8 cellular contexts compared by ENCODE assay signal in the genomic region with DNA sequence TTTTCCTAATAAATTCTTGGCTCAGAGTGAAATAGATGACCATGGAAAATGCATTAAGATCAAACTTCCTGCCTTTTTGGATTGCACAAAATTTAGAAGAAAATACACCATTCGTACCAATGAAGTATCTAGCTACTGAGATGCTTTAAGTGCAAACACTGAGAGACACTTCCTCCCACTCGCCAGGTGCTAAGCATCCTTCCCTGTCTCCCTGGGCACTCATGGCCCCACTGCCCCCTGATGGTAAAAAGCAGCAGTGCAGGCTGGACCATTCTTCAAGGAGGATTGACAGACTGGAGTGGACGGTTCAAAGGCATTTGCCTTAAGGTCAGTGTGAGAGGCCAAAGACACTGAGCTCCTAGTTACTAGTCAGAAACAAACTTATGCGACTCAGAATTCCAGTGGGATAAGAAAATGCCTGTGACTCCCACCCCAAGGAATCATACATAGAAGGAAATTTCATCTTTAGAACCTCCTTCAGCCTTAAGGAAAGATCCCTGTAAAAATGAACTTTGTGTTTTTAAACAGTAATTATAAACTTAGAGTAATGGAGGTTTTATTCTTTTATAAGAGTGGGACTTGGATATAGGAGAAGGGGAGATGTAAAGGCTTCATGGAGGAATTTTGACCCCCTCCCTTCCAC.
A peak's percentile ranks its signal among the peaks of the same experiment; 100 is the strongest.
DNase-seq lines count a peak whose midpoint lies in the region; ATAC-seq and TF ChIP-seq lines count a peak whose summit lies in the region.

No MANE protein-coding gene starts in this region.

- no peaks in the 10 kb centered on the region for H3K4me1 Mint-ChIP-seq in memory B cell

- DNase-seq in A673 (ENCODE audit: low spot score), result peak; percentile 72
- DNase-seq in NCI-H2227 treated with DMSO at 0.1 percent for 48 hours (lab: John Stamatoyannopoulos, UW), result peak; percentile 8
- DNase-seq in activated CD4-positive, alpha-beta T cell treated with anti-CD3 and anti-CD28 coated beads, Interleukin-2, amount 50 U/mL, for 4 hours, result peak; percentile 61 to 67
- DNase-seq in dorsolateral prefrontal cortex, result peak; percentile 52 to 90 (median 76)
- peak; percentile 41 to 61 for DNase-seq in memory B cell (ENCODE audit: low spot score in 2 of 2)
- peak; percentile 35 to 40 for DNase-seq in stimulated activated CD8-positive, alpha-beta memory T cell treated with anti-CD3 and anti-CD28 coated beads, Interleukin-2, amount 100 ng/mL, for 1 hour (ENCODE audit: low read depth in 2 of 2)

- H3K27ac ChIP-seq in A673 (ENCODE audit: low read depth, low read length, poor library complexity, severe bottlenecking) (no peak overlapping the region), dorsolateral prefrontal cortex (peak overlapping the region in 56 of 59 donors; percentile 12 to 94 (median 76))

- peaks cover 8% of the 10 kb centered on the region for H3K4me1 ChIP-seq in A673 (ENCODE audit: insufficient read depth, low read length, poor library complexity, severe bottlenecking)

- BruUV-seq in A673 (replicated peaks; lab: Mats Ljungman, UMichigan), result no TSS peak

- H3K4me3 ChIP-seq in A673 (ENCODE audit: low read depth, low read length, poor library complexity, severe bottlenecking) (no peak overlapping the region), dorsolateral prefrontal cortex (peak overlapping the region in 2 of 59 donors; percentile 2 to 20)

- ATAC-seq in GM18498 (IDR thresholded peaks at IDR 0.05; ENCODE audit: unreplicated experiment) (peak; percentile 85), HG02973 (IDR thresholded peaks at IDR 0.05; ENCODE audit: unreplicated experiment) (peak; percentile 94), memory B cell (ENCODE audit: low read depth) (peak; percentile 87)

- no peak overlapping the region for H3K4me3 Mint-ChIP-seq in memory B cell

- no peaks in the 10 kb centered on the region for H3K27me3 ChIP-seq in A673 (replicated peaks; ENCODE audit: insufficient read depth, low read depth, low read length, poor library complexity)
- H3K27me3 ChIP-seq in dorsolateral prefrontal cortex, result no peaks in the 10 kb centered on the region

- POLR2A ChIA-PET in A673 (lab: Charles Lee; ENCODE audit: low non-redundant PET), result no interaction called here

- H3K9me3 Mint-ChIP-seq in memory B cell, result no peaks in the 10 kb centered on the region

- peak; percentile 93 for TF ChIP-seq CTCF in A673 (conservative IDR thresholded peaks at IDR 0.05; ENCODE audit: low read depth, low read length)
- TF ChIP-seq CTCF in dorsolateral prefrontal cortex (IDR thresholded peaks at IDR 0.05 in 54 of 56, conservative IDR thresholded peaks at IDR 0.05 in 2 of 56; ENCODE audit: low read depth in 1 of 56, partially characterized antibody in 56 of 56), result peak; percentile 58 to 88 (median 77)

- H3K27ac Mint-ChIP-seq in memory B cell, result no peak overlapping the region

- no peaks in the 10 kb centered on the region for H3K36me3 ChIP-seq in A673 (ENCODE audit: insufficient read depth, low read length, poor library complexity, severe bottlenecking)

- intact Hi-C loops in A673 (cut with micrococcal nuclease; ENCODE audit: unreplicated experiment) (loop anchor here (5.0 kb wide), 1 partner anchor 721 kb away; no protein-coding TSS in a partner anchor), dorsolateral prefrontal cortex (cut with DNase I) (loop anchor here (2.0 to 5.0 kb wide), 2 partner anchors 299 to 721 kb away; no protein-coding TSS in a partner anchor)

- H3K9me3 ChIP-seq in A673 (ENCODE audit: low read depth, low read length, poor library complexity, severe bottlenecking), result no peaks in the 10 kb centered on the region

- H3K27me3 Mint-ChIP-seq in memory B cell, result peaks cover 20% of the 10 kb centered on the region

- no peaks in the 10 kb centered on the region for H3K36me3 Mint-ChIP-seq in memory B cell

- CTCF ChIA-PET in A673 (lab: Charles Lee), result interaction anchor here (1.3 kb wide), 1 partner anchor 721 kb away, joined by 4 read pairs; no protein-coding TSS in a partner anchor

Comparison
In these comparisons a context has a peak if more than half of its experiments do, and no peak if none do; other contexts are left out.
1. DNase-seq: peak in every context shown above with its lines; median percentile 76 in dorsolateral prefrontal cortex; 72 in A673; 64 in activated CD4-positive, alpha-beta T cell treated with anti-CD3 and anti-CD28 coated beads, Interleukin-2, amount 50 U/mL, for 4 hours; 51 in memory B cell; 38 in stimulated activated CD8-positive, alpha-beta memory T cell treated with anti-CD3 and anti-CD28 coated beads, Interleukin-2, amount 100 ng/mL, for 1 hour; 8 in NCI-H2227 treated with DMSO at 0.1 percent for 48 hours.